In the genomic region with DNA sequence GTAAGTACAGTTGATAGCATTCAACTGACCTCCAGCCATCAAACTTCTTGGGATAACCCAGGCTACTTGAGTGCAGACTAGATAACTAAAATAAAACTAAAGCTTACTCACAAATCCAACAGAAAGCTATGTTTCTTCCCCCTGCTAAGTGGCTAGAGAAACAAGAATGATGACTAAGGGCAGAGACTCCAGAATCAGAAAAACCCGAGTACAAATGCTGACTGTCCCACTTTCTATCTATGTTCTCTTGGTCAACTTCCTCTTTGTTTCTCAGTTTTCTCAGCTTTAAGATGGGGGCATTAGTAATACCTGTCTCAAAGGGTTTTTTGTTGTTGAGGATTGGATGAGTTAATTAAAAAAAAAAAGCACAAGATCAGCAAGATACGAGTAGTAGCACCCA, we compare ENCODE assay signal across 18 cellular contexts. TPM values are rescaled to one million over a fixed set of nuclear protein-coding genes. Genes with fewer than 3 reads are reported as not detected.
DNase-seq lines count a peak whose midpoint lies in the region; ATAC-seq and TF ChIP-seq lines count a peak whose summit lies in the region.
"Had no signal": no experiment of that assay in that cellular context is flagged by ENCODE, and none has a peak within 500 bp of the region (broad histone marks: within the 10 kb centered on the region; RNA-seq: fewer than 3 reads in every experiment).

No MANE protein-coding gene starts in this region.

- TF ChIP-seq POLR2A in gastrocnemius medialis (IDR thresholded peaks at IDR 0.05) = no peak

- TF ChIP-seq CTCF in choroid plexus epithelial cell (conservative IDR thresholded peaks at IDR 0.05; ENCODE audit: low read depth, low read length) (no peak), gastrocnemius medialis (IDR thresholded peaks at IDR 0.05 in 4 of 5, conservative IDR thresholded peaks at IDR 0.05 in 1 of 5) (no peak)

- no peaks in the 10 kb centered on the region for H3K9me3 Mint-ChIP-seq in T-helper 2 cell treated with Interferon-gamma antibody and Interleukin-4, amounts not matched to agents 5 μg/mL and 100 μg/mL, for 36 hours
- H3K9me3 Mint-ChIP-seq: activated naive CD8-positive, alpha-beta T cell treated with anti-CD3 and anti-CD28 coated beads, Interleukin-2, amount 10 ng/mL, durations not matched to agents 7 days and 5 days; stimulated activated naive CD8-positive, alpha-beta T cell treated with anti-CD3 and anti-CD28 coated beads, Interleukin-15, amount 100 ng/mL, for 72 hours had no signal

- peaks cover 2% of the 10 kb centered on the region for H3K4me1 Mint-ChIP-seq in T-helper 2 cell treated with Interferon-gamma antibody and Interleukin-4, amounts not matched to agents 5 μg/mL and 100 μg/mL, for 36 hours (ENCODE audit: low read depth)
- H3K4me1 Mint-ChIP-seq: activated naive CD8-positive, alpha-beta T cell treated with anti-CD3 and anti-CD28 coated beads, Interleukin-2, amount 10 ng/mL, durations not matched to agents 7 days and 5 days; stimulated activated naive CD8-positive, alpha-beta T cell treated with anti-CD3 and anti-CD28 coated beads, Interleukin-15, amount 100 ng/mL, for 72 hours had no signal

- no peak overlapping the region for H3K4me3 Mint-ChIP-seq in T-helper 2 cell treated with Interferon-gamma antibody and Interleukin-4, amounts not matched to agents 5 μg/mL and 100 μg/mL, for 36 hours
- H3K4me3 Mint-ChIP-seq: activated naive CD8-positive, alpha-beta T cell treated with anti-CD3 and anti-CD28 coated beads, Interleukin-2, amount 10 ng/mL, durations not matched to agents 7 days and 5 days; CD8-positive, alpha-beta memory T cell; stimulated activated naive CD8-positive, alpha-beta T cell treated with anti-CD3 and anti-CD28 coated beads, Interleukin-15, amount 100 ng/mL, for 72 hours; T-helper 17 cell had no signal

- no peak overlapping the region for H3K27ac Mint-ChIP-seq in T-helper 2 cell treated with Interferon-gamma antibody and Interleukin-4, amounts not matched to agents 5 μg/mL and 100 μg/mL, for 36 hours
- H3K27ac Mint-ChIP-seq: activated naive CD8-positive, alpha-beta T cell treated with anti-CD3 and anti-CD28 coated beads, Interleukin-2, amount 10 ng/mL, durations not matched to agents 7 days and 5 days; CD8-positive, alpha-beta memory T cell; stimulated activated naive CD8-positive, alpha-beta T cell treated with anti-CD3 and anti-CD28 coated beads, Interleukin-15, amount 100 ng/mL, for 72 hours; T-helper 17 cell had no signal

- no peaks in the 10 kb centered on the region for H3K27me3 ChIP-seq in gastrocnemius medialis
- H3K27me3 ChIP-seq: Peyer's patch had no signal

- H3K36me3 ChIP-seq in gastrocnemius medialis = no peaks in the 10 kb centered on the region
- H3K36me3 ChIP-seq: colonic mucosa, neutrophil, Peyer's patch had no signal

- intact Hi-C loops in gastrocnemius medialis (cut with DNase I; ENCODE audit: low total_unique reads) = loop anchor here (5.0 kb wide), 3 partner anchors 52 to 212 kb away; a partner anchor contains a TSS

- ATAC-seq in gastrocnemius medialis (no peak), GM21619 (IDR thresholded peaks at IDR 0.05; ENCODE audit: unreplicated experiment) (no peak)
- ATAC-seq: HCT116; stimulated activated naive CD8-positive, alpha-beta T cell treated with anti-CD3 and anti-CD28 coated beads, Interleukin-15, amount 100 ng/mL, for 72 hours; T-helper 17 cell had no signal

- peaks cover 68 to 80% of the 10 kb centered on the region in 2 donors for H3K4me1 ChIP-seq in gastrocnemius medialis
- H3K4me1 ChIP-seq: colonic mucosa had no signal

- no peaks in the 10 kb centered on the region for H3K9me3 ChIP-seq in gastrocnemius medialis
- H3K9me3 ChIP-seq: colonic mucosa, neutrophil, Peyer's patch had no signal

- in situ Hi-C loops in gastrocnemius medialis (cut with MboI; ENCODE audit: low sequenced_read_pairs in 4 of 4) = loop anchor here (5.0 to 25.0 kb wide), 3 partner anchors 333 to 733 kb away; no protein-coding TSS in a partner anchor

- H3K27me3 Mint-ChIP-seq in T-helper 2 cell treated with Interferon-gamma antibody and Interleukin-4, amounts not matched to agents 5 μg/mL and 100 μg/mL, for 36 hours (ENCODE audit: low read depth) = peaks cover 48% of the 10 kb centered on the region

- peak overlapping the region; percentile 80 to 86 (median 82) for H3K27ac ChIP-seq in gastrocnemius medialis
- H3K27ac ChIP-seq: 22Rv1, colonic mucosa, neutrophil, Peyer's patch had no signal

- H3K36me3 Mint-ChIP-seq in T-helper 2 cell treated with Interferon-gamma antibody and Interleukin-4, amounts not matched to agents 5 μg/mL and 100 μg/mL, for 36 hours (ENCODE audit: low read depth) = no peaks in the 10 kb centered on the region
- H3K36me3 Mint-ChIP-seq: activated naive CD8-positive, alpha-beta T cell treated with anti-CD3 and anti-CD28 coated beads, Interleukin-2, amount 10 ng/mL, durations not matched to agents 7 days and 5 days; CD8-positive, alpha-beta memory T cell had no signal

- DNase-seq in DMS53 (lab: John Stamatoyannopoulos, UW) = peak; percentile 26
- no peak for DNase-seq in DMS53 treated with DMSO at 0.1 percent for 48 hours (lab: John Stamatoyannopoulos, UW; ENCODE audit: unreplicated experiment)
- peak; percentile 27 for DNase-seq in LHCN-M2 (ENCODE audit: low read depth)
- DNase-seq in choroid plexus epithelial cell (ENCODE audit: low read depth) = peak; percentile 52
- no peak for DNase-seq in gastrocnemius medialis
- DNase-seq in T-helper 2 cell treated with Interferon-gamma antibody and Interleukin-4, amounts not matched to agents 5 μg/mL and 100 μg/mL, for 36 hours (ENCODE audit: low spot score) = no peak
- DNase-seq in hypothalamus (lab: John Stamatoyannopoulos, UW) = no peak
- DNase-seq: activated naive CD8-positive, alpha-beta T cell treated with anti-CD3 and anti-CD28 coated beads, Interleukin-2, amount 10 ng/mL, durations not matched to agents 7 days and 5 days; activated T-cell treated with anti-CD3 and anti-CD28 coated beads, Interleukin-2, amount 50 U/mL, for 1 hour; CD8-positive, alpha-beta memory T cell; stimulated activated naive CD8-positive, alpha-beta T cell treated with anti-CD3 and anti-CD28 coated beads, Interleukin-15, amount 100 ng/mL, for 72 hours; T-helper 17 cell had no signal

- H3K4me3 ChIP-seq in choroid plexus epithelial cell (ENCODE audit: low read depth, low read length) = no peak overlapping the region
- no peak overlapping the region for H3K4me3 ChIP-seq in gastrocnemius medialis
- H3K4me3 ChIP-seq: colonic mucosa, Peyer's patch had no signal

RNA-seq across cellular contexts. Expression of a gene that starts 6.1 kb away (rescaled TPM):
- total RNA-seq in LHCN-M2 (2014; rRNA removed) (2.4 and 6.0 TPM in 2 replicates), gastrocnemius medialis (10 to 100 TPM; 18.9 to 34.5 (median 29.1) TPM)
- 15.6 TPM for polyA plus RNA-seq in LHCN-M2 (2012)
- total RNA-seq: activated naive CD8-positive, alpha-beta T cell treated with anti-CD3 and anti-CD28 coated beads, Interleukin-2, amount 10 ng/mL, durations not matched to agents 7 days and 5 days; CD8-positive, alpha-beta memory T cell had no signal

Comparison
In these comparisons a context has a peak if more than half of its experiments do, and no peak if none do; other contexts are left out.
1. DNase-seq: peak in DMS53 (single experiment), LHCN-M2 (single experiment) and choroid plexus epithelial cell (single experiment); none in DMS53 treated with DMSO at 0.1 percent for 48 hours (single experiment), gastrocnemius medialis (0 of 2), T-helper 2 cell treated with Interferon-gamma antibody and Interleukin-4, amounts not matched to agents 5 μg/mL and 100 μg/mL, for 36 hours (single experiment) and hypothalamus (0 of 51).